9 cellular contexts compared by ENCODE assay signal in the genomic region with DNA sequence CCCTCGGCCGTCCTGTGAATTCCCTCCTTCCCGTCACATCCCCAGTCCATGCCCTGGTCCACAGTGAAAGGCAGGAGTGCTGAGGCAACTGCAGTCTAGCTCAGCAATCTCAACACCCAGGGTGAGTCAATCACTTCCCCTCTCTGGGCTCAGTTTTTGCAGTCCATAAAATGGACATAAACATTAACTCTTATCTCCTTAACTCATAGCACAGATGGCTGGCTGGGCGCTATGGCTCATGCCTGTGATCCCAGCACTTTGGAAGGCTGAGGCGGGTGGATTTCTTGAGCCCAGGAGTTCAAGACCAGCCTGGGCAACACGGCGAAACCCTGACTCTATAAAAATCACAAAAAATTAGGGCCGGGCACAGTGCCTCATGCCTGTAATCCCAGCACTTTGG.
"Had no signal": no experiment of that assay in that cellular context is flagged by ENCODE, and none has a peak within 500 bp of the region (broad histone marks: within the 10 kb centered on the region; RNA-seq: fewer than 3 reads in every experiment).

No MANE protein-coding gene starts in this region.

- ATAC-seq: HCT116, HepG2 had no signal

- H3K9me3 Mint-ChIP-seq: HFFc6, IgD-negative memory B cell had no signal

- DNase-seq: GM23248, GOT3, H7, HFFc6 had no signal

- H3K4me3 ChIP-seq: GM23248, HAP-1 had no signal

- H3K4me1 ChIP-seq: HAP-1 had no signal

- H3K27ac Mint-ChIP-seq: HFFc6, IgD-negative memory B cell had no signal

- H3K27me3 Mint-ChIP-seq: IgD-negative memory B cell had no signal

- H2AFZ ChIP-seq: GM23248 had no signal

- FAIRE-seq: HepG2 had no signal

- H3K4me3 Mint-ChIP-seq: HFFc6 had no signal

- H3K27ac ChIP-seq: GM23248, HL-60 had no signal

- H3K9ac ChIP-seq: GM23248 had no signal

- H3K9me3 ChIP-seq: HAP-1 had no signal
